Comparison of ENCODE assay signal across 9 cellular contexts in genomic region chr2:144511222-144511855, GRCh38. TPM values are rescaled to one million over a fixed set of nuclear protein-coding genes. Genes with fewer than 3 reads are reported as not detected.
DNase-seq lines count a peak whose midpoint lies in the region; ATAC-seq and FAIRE-seq lines count a peak whose summit lies in the region.
"Had no signal": no experiment of that assay in that cellular context is flagged by ENCODE, and none has a peak within 500 bp of the region (broad histone marks: within the 10 kb centered on the region; RNA-seq: fewer than 3 reads in every experiment).

No MANE protein-coding gene starts in this region.

- H3K4me3 ChIP-seq in iPS-18a (ENCODE audit: low read length) (peak overlapping the region; percentile 37), small intestine (ENCODE audit: low read depth in 1 of 2, low read length in 2 of 2) (no peak overlapping the region)

- peaks cover 7% of the 10 kb centered on the region for H3K36me3 Mint-ChIP-seq in activated naive CD8-positive, alpha-beta T cell treated with anti-CD3 and anti-CD28 coated beads, Interleukin-2, amount 50 U/mL, for 24 hours (ENCODE audit: low read depth)

- peaks cover 77% of the 10 kb centered on the region for H3K4me1 Mint-ChIP-seq in activated naive CD8-positive, alpha-beta T cell treated with anti-CD3 and anti-CD28 coated beads, Interleukin-2, amount 50 U/mL, for 24 hours

- H3K27ac Mint-ChIP-seq in activated naive CD8-positive, alpha-beta T cell treated with anti-CD3 and anti-CD28 coated beads, Interleukin-2, amount 50 U/mL, for 24 hours, result peak overlapping the region; percentile 74

- H3K9me3 ChIP-seq in iPS-18a (ENCODE audit: control insufficient read depth, low read depth, low read length) (no peaks in the 10 kb centered on the region), small intestine (ENCODE audit: control insufficient read depth, low read depth) (no peaks in the 10 kb centered on the region)

- H3K4me1 ChIP-seq in iPS-18a (ENCODE audit: control insufficient read depth, low read depth, low read length), result peaks cover 84% of the 10 kb centered on the region
- no peaks in the 10 kb centered on the region for H3K4me1 ChIP-seq in small intestine (ENCODE audit: control insufficient read depth in 2 of 2, insufficient read depth in 1 of 2, low read depth in 1 of 2, low read length in 1 of 2)

- peak overlapping the region; percentile 42 for H3K27ac ChIP-seq in iPS-18a (ENCODE audit: low read length)
- peak overlapping the region; percentile 55 to 89 for H3K27ac ChIP-seq in small intestine (ENCODE audit: low read depth in 1 of 2, low read length in 1 of 2)

- no peak for FAIRE-seq in small intestine (lab: Jason Lieb, UNC)

- no peaks in the 10 kb centered on the region for H3K36me3 ChIP-seq in iPS-18a (ENCODE audit: control insufficient read depth, low read depth, low read length)
- no peaks in the 10 kb centered on the region for H3K36me3 ChIP-seq in small intestine (ENCODE audit: control insufficient read depth in 2 of 2, insufficient read depth in 2 of 2, low read length in 2 of 2)

- ATAC-seq in HG02852 (IDR thresholded peaks at IDR 0.05; ENCODE audit: unreplicated experiment) (peak; percentile 3), GM21381 (IDR thresholded peaks at IDR 0.05; ENCODE audit: unreplicated experiment) (no peak), HG02763 (IDR thresholded peaks at IDR 0.05; ENCODE audit: unreplicated experiment) (no peak), HG02678 (IDR thresholded peaks at IDR 0.05; ENCODE audit: unreplicated experiment) (no peak)
- ATAC-seq in activated naive CD8-positive, alpha-beta T cell treated with anti-CD3 and anti-CD28 coated beads, Interleukin-2, amount 50 U/mL, for 24 hours, result no peak

- no peak for DNase-seq in activated naive CD8-positive, alpha-beta T cell treated with anti-CD3 and anti-CD28 coated beads, Interleukin-2, amount 50 U/mL, for 24 hours
- DNase-seq in small intestine (no peak), NCI-H82 treated with DMSO at 0.1 percent for 48 hours (lab: John Stamatoyannopoulos, UW; ENCODE audit: unreplicated experiment) (no peak)
- DNase-seq: T-helper 9 cell had no signal

- 19 to 33% (median 25%) methylated on average over 3 of the region's 3 CpGs for WGBS in small intestine, 3 donors

- peak overlapping the region; percentile 61 for H3K9ac ChIP-seq in iPS-18a (ENCODE audit: low read length)

- peaks cover 26% of the 10 kb centered on the region for H3K27me3 Mint-ChIP-seq in activated naive CD8-positive, alpha-beta T cell treated with anti-CD3 and anti-CD28 coated beads, Interleukin-2, amount 50 U/mL, for 24 hours

- H3K9me3 Mint-ChIP-seq in activated naive CD8-positive, alpha-beta T cell treated with anti-CD3 and anti-CD28 coated beads, Interleukin-2, amount 50 U/mL, for 24 hours, result no peaks in the 10 kb centered on the region

- peak overlapping the region; percentile 65 for H3K4me3 Mint-ChIP-seq in activated naive CD8-positive, alpha-beta T cell treated with anti-CD3 and anti-CD28 coated beads, Interleukin-2, amount 50 U/mL, for 24 hours

- H3K27me3 ChIP-seq in iPS-18a (ENCODE audit: control insufficient read depth, insufficient read depth, low read length) (peaks cover 83% of the 10 kb centered on the region), small intestine (ENCODE audit: control insufficient read depth in 2 of 2, insufficient read depth in 2 of 2, low read length in 2 of 2) (peaks cover 0 to 2% of the 10 kb centered on the region in 2 donors)

RNA-seq across cellular contexts. Expression of gene ZEB2, which starts 8.6 kb away (rescaled TPM):
- polyA plus RNA-seq in small intestine, result 10 to 100 TPM in 2 of 3 donors, 1 to 10 TPM in 1; 2.0 to 18.5 (median 12.2) TPM
